Comparison of ENCODE assay signal across 15 cellular contexts in genomic region chr6:19368511-19368910, GRCh38.
DNase-seq lines count a peak whose midpoint lies in the region; ATAC-seq, FAIRE-seq and TF ChIP-seq lines count a peak whose summit lies in the region.
"Had no signal": no experiment of that assay in that cellular context is flagged by ENCODE, and none has a peak within 500 bp of the region (broad histone marks: within the 10 kb centered on the region; RNA-seq: fewer than 3 reads in every experiment).

No MANE protein-coding gene starts in this region.

- H3K27me3 ChIP-seq in breast epithelium: no peaks in the 10 kb centered on the region
- H3K27me3 ChIP-seq in astrocyte (ENCODE audit: insufficient read depth, low read length): no peaks in the 10 kb centered on the region
- peaks cover 28% of the 10 kb centered on the region for H3K27me3 ChIP-seq in foreskin keratinocyte

- H3K27me3 Mint-ChIP-seq in MCF 10A (ENCODE audit: insufficient read depth, unreplicated experiment): peaks cover 21% of the 10 kb centered on the region
- H3K27me3 Mint-ChIP-seq in astrocyte (ENCODE audit: low read depth, unreplicated experiment): no peaks in the 10 kb centered on the region
- H3K27me3 Mint-ChIP-seq: dendritic cell treated with granulocyte-macrophage colony-stimulating factor and Interleukin-4, amounts not matched to agents 40 ng/mL and 50 ng/mL, for 4 days; T-cell had no signal

- intact Hi-C loops in MCF 10A (cut with micrococcal nuclease): loop anchor here (1.0 kb wide), 1 partner anchor 484 kb away; no protein-coding TSS in a partner anchor
- intact Hi-C loops in breast epithelium (cut with DNase I; ENCODE audit: low total_unique reads): no loop called here

- H3K27ac Mint-ChIP-seq in MCF 10A (ENCODE audit: low read depth, unreplicated experiment) (no peak overlapping the region), astrocyte (ENCODE audit: unreplicated experiment) (no peak overlapping the region)
- H3K27ac Mint-ChIP-seq: dendritic cell treated with granulocyte-macrophage colony-stimulating factor and Interleukin-4, amounts not matched to agents 40 ng/mL and 50 ng/mL, for 4 days; T-cell had no signal

- FAIRE-seq in astrocyte (lab: Jason Lieb, UNC): no peak
- FAIRE-seq: D721Med had no signal

- H3K4me1 Mint-ChIP-seq in MCF 10A (ENCODE audit: insufficient read depth, unreplicated experiment) (no peaks in the 10 kb centered on the region), astrocyte (ENCODE audit: low read depth, unreplicated experiment) (peaks cover 18% of the 10 kb centered on the region)
- H3K4me1 Mint-ChIP-seq: T-cell had no signal

- DNase-seq in MCF 10A (ENCODE audit: unreplicated experiment) (peak; percentile 65), breast epithelium (ENCODE audit: low spot score in 2 of 2) (no peak), astrocyte (ENCODE audit: low read depth) (peak; percentile 69), foreskin keratinocyte (peak in 1 of 2 donors; percentile 54), NCI-H2196 (lab: John Stamatoyannopoulos, UW; ENCODE audit: unreplicated experiment) (no peak), GF-D8 (lab: John Stamatoyannopoulos, UW) (no peak), globus pallidus (ENCODE audit: low spot score) (no peak)
- DNase-seq: foreskin melanocyte, NCI-H446, T-cell had no signal

- H4K20me1 ChIP-seq in astrocyte (ENCODE audit: insufficient read depth, low read length): no peaks in the 10 kb centered on the region

- peaks cover 0 to 5% of the 10 kb centered on the region in 2 donors for H3K9me3 ChIP-seq in breast epithelium
- H3K9me3 ChIP-seq in astrocyte (ENCODE audit: insufficient read depth, low read depth, low read length): no peaks in the 10 kb centered on the region

- H3K36me3 Mint-ChIP-seq in MCF 10A (ENCODE audit: insufficient read depth, unreplicated experiment) (no peaks in the 10 kb centered on the region), astrocyte (ENCODE audit: low read depth, unreplicated experiment) (no peaks in the 10 kb centered on the region)
- H3K36me3 Mint-ChIP-seq: mesothelial cell of epicardium, T-cell had no signal

- no TSS peak for BruUV-seq in MCF 10A (replicated peaks; lab: Mats Ljungman, UMichigan)

- CTCF ChIA-PET in MCF 10A (lab: Yijun Ruan, JAX): interaction anchor here (0.5 to 1.2 kb wide), 5 partner anchors 10 to 483 kb away, joined by 3 to 5 read pairs (median 4); no protein-coding TSS in a partner anchor

- H3K9me3 Mint-ChIP-seq in MCF 10A (ENCODE audit: unreplicated experiment): no peaks in the 10 kb centered on the region
- H3K9me3 Mint-ChIP-seq in astrocyte (ENCODE audit: unreplicated experiment): no peaks in the 10 kb centered on the region

- no peaks in the 10 kb centered on the region for H3K79me2 ChIP-seq in astrocyte (ENCODE audit: insufficient read depth, low read length)

- H3K4me3 Mint-ChIP-seq in MCF 10A (ENCODE audit: unreplicated experiment) (no peak overlapping the region), astrocyte (ENCODE audit: unreplicated experiment) (no peak overlapping the region)
- H3K4me3 Mint-ChIP-seq: dendritic cell treated with granulocyte-macrophage colony-stimulating factor and Interleukin-4, amounts not matched to agents 40 ng/mL and 50 ng/mL, for 4 days; mesothelial cell of epicardium; T-cell had no signal

- TF ChIP-seq POLR2A in breast epithelium (IDR thresholded peaks at IDR 0.05): no peak

- H3K4me3 ChIP-seq in breast epithelium (no peak overlapping the region), astrocyte (ENCODE audit: insufficient read depth, low read depth, low read length) (no peak overlapping the region)
- H3K4me3 ChIP-seq: PC-9 had no signal

- H3K27ac ChIP-seq in breast epithelium: no peak overlapping the region
- H3K27ac ChIP-seq in astrocyte (ENCODE audit: low read depth, low read length): no peak overlapping the region
- no peak overlapping the region for H3K27ac ChIP-seq in foreskin keratinocyte
- H3K27ac ChIP-seq: PC-9 had no signal

- peak; percentile 19 for TF ChIP-seq CTCF in MCF 10A (IDR thresholded peaks at IDR 0.05; ENCODE audit: unreplicated experiment)
- no peak for TF ChIP-seq CTCF in breast epithelium (IDR thresholded peaks at IDR 0.05)
- no peak for TF ChIP-seq CTCF in astrocyte (IDR thresholded peaks at IDR 0.05; ENCODE audit: insufficient read depth, low read depth, low read length)
- peak; percentile 47 for TF ChIP-seq CTCF in foreskin keratinocyte (conservative IDR thresholded peaks at IDR 0.05)

- ATAC-seq in foreskin keratinocyte: peak; percentile 88
- no peak for ATAC-seq in GM19351 (IDR thresholded peaks at IDR 0.05; ENCODE audit: unreplicated experiment)
- ATAC-seq: T-cell had no signal

- no peak overlapping the region for H2AFZ ChIP-seq in astrocyte (ENCODE audit: low read depth, low read length)
- H2AFZ ChIP-seq: PC-9 had no signal

- no peaks in the 10 kb centered on the region for H3K36me3 ChIP-seq in breast epithelium
- H3K36me3 ChIP-seq in astrocyte (ENCODE audit: insufficient read depth, low read length): no peaks in the 10 kb centered on the region

- no peak overlapping the region for H3K4me2 ChIP-seq in astrocyte (ENCODE audit: low read length)
- H3K4me2 ChIP-seq: PC-9 had no signal

- POLR2A ChIA-PET in MCF 10A (lab: Yijun Ruan, JAX): interaction anchor here (0.6 kb wide), 1 partner anchor 514 kb away, joined by 3 read pairs; no protein-coding TSS in a partner anchor

- H3K9ac ChIP-seq in astrocyte (ENCODE audit: low read length): no peak overlapping the region

- H3K4me1 ChIP-seq in breast epithelium (no peaks in the 10 kb centered on the region), astrocyte (ENCODE audit: insufficient read depth, low read length) (no peaks in the 10 kb centered on the region), foreskin keratinocyte (no peaks in the 10 kb centered on the region)

Comparison
In these comparisons a context has a peak if more than half of its experiments do, and no peak if none do; other contexts are left out.
1. DNase-seq: peak in MCF 10A (single experiment) and astrocyte (single experiment); none in breast epithelium (0 of 2), NCI-H2196 (single experiment), GF-D8 (single experiment) and globus pallidus (single experiment).
2. CTCF ChIP-seq: peak in MCF 10A (single experiment) and foreskin keratinocyte (single experiment); none in breast epithelium (0 of 3) and astrocyte (single experiment).